Comparison of ENCODE assay signal across 12 cellular contexts in the genomic region with DNA sequence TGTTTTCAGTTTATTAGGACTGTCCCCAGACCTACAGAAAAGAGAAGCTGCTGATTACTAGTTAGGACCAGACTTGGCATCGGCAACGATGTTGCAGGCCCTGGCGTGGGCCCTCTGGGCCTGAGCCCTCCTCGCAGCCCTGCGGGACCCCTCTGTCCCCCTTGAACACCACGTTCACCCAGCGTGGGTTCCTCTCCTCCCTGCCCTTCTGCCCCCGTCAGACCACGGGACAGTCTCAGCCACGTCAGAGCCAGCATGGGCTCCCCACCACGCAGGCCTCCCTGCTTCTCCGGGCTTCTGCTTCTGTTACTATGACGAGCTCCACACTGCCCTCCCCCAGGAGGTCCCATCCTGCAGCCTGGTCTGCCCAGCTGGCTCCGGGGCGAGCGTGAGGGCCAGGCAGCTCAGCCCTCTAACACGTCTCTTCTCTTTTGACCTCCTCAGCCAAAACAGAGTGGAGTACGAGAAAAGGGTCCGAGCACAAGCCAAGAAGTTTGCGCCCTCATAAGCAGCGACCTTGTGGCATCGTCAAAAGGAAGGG.
"Had no signal": no experiment of that assay in that cellular context is flagged by ENCODE, and none has a peak within 500 bp of the region (broad histone marks: within the 10 kb centered on the region; RNA-seq: fewer than 3 reads in every experiment).

No MANE protein-coding gene starts in this region.

- H3K27ac ChIP-seq: cardiac muscle cell, epithelial cell of prostate, parathyroid adenoma, upper lobe of left lung had no signal

- H3K27me3 ChIP-seq: cardiac muscle cell, upper lobe of left lung had no signal

- H3K4me1 ChIP-seq: parathyroid adenoma had no signal

- H3K9me3 ChIP-seq: upper lobe of left lung had no signal

- H3K9ac ChIP-seq: parathyroid adenoma had no signal

- ATAC-seq: activated CD4-positive, CD25-positive, alpha-beta regulatory T cell treated with anti-CD3 and anti-CD28 coated beads, Interleukin-2, amount 50 U/mL, for 24 hours; stimulated activated effector memory CD8-positive, alpha-beta T cell treated with anti-CD3 and anti-CD28 coated beads, Interleukin-12 subunit alpha, Interleukin-12 subunit beta, amount 100 ng/mL, for 72 hours had no signal

- H3K4me3 ChIP-seq: cardiac muscle cell, upper lobe of left lung had no signal

- DNase-seq: activated CD4-positive, alpha-beta T cell treated with anti-CD3 and anti-CD28 coated beads, Interleukin-2, amount 50 U/mL, for 1 hour; activated CD8-positive, alpha-beta memory T cell treated with anti-CD3 and anti-CD28 coated beads for 24 hours; cortex of kidney; effector memory CD4-positive, alpha-beta T cell; kidney glomerular epithelial cell; T-helper 9 cell had no signal
